ENCODE assay signal across 9 cellular contexts in genomic region chr16:67761924-67762323, GRCh38.
"Had no signal": no experiment of that assay in that cellular context is flagged by ENCODE, and none has a peak within 500 bp of the region (broad histone marks: within the 10 kb centered on the region; RNA-seq: fewer than 3 reads in every experiment).

No MANE protein-coding gene starts in this region.

- DNase-seq: H9, HCEC 1CT, HFFc6, IMR-90, KG1 had no signal

- FAIRE-seq: H1, H54 had no signal

- H3K27ac ChIP-seq: HL-60 had no signal

- H2AFZ ChIP-seq: GM23338 had no signal

- H3K4me2 ChIP-seq: GM23338 had no signal

- H3K4me3 ChIP-seq: GM23338 had no signal

- ATAC-seq: GM23338 had no signal
